In genomic region chr4:142378179-142378578, GRCh38 we compare ENCODE assay signal across 1 cellular context.
TF ChIP-seq lines count a peak whose summit lies in the region.

No MANE protein-coding gene starts in this region.

TF ChIP-seq in HCT116, 20 proteins besides CTCF, POLR2A, EP300 and RAD21 (continued from another document):
- TF ChIP-seq, protein P1, sequence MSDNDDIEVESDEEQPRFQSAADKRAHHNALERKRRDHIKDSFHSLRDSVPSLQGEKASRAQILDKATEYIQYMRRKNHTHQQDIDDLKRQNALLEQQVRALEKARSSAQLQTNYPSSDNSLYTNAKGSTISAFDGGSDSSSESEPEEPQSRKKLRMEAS (IDR thresholded peaks at IDR 0.05): no peak
- TF ChIP-seq YY1 (IDR thresholded peaks at IDR 0.05; ENCODE audit: extremely low read depth, insufficient replicate concordance, low read depth, low read length) (no peak), EGR1 (IDR thresholded peaks at IDR 0.05; ENCODE audit: low read depth) (no peak), SP1 (IDR thresholded peaks at IDR 0.05; ENCODE audit: low read depth) (no peak), CEBPB (IDR thresholded peaks at IDR 0.05; ENCODE audit: low read depth) (no peak), ZFX (IDR thresholded peaks at IDR 0.05) (no peak)
